Comparison of ENCODE assay signal across 1 cellular context in the genomic region with DNA sequence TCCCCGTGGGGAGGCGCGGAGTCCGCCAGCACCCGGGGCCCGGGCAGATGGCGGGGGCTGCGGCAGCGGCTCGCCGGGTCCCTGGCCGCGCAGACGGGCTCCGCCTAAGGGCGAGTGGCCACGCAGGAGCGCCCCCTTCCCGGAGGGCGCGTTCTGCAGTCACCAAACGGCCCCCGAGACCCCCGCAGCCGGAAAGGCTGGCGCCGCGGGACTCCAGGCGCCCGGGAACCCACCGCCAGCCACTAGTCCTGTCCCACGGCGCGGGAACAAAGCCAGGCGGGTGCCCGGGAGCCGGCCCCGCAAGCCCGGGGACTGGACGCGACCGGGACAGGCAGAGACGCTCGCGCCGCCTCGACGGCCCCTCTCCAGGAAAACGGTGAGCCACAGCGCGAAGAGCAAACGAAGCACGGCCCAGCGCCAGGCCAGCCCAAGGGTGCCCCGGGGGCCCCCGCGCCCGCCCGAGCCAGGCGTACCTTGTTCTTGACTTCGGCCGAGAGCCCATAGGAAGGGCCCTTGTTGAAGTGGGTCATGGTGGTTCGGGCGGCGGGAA.
TF ChIP-seq lines count a peak whose summit lies in the region.

No MANE protein-coding gene starts in this region.

TF ChIP-seq in HepG2, 621 proteins besides CTCF, POLR2A, EP300 and RAD21 (continued from another document and continues in another):
- TF ChIP-seq ZNF704 (CRISPR knock-in tag; IDR thresholded peaks at IDR 0.05; ENCODE audit: borderline replicate concordance) (no peak), THRA (CRISPR knock-in tag; IDR thresholded peaks at IDR 0.05; ENCODE audit: borderline replicate concordance) (no peak; the same call in 1 of the 2 replicates), SIX4 (CRISPR knock-in tag; IDR thresholded peaks at IDR 0.05) (no peak), ZBTB25 (CRISPR knock-in tag; IDR thresholded peaks at IDR 0.05) (no peak), ZFP62 (CRISPR knock-in tag; IDR thresholded peaks at IDR 0.05) (no peak), CENPT (CRISPR knock-in tag; IDR thresholded peaks at IDR 0.05; ENCODE audit: low read depth) (no peak), MIER2 (CRISPR knock-in tag; IDR thresholded peaks at IDR 0.05) (no peak), ZNF224 (CRISPR knock-in tag; IDR thresholded peaks at IDR 0.05) (no peak), SIN3B (IDR thresholded peaks at IDR 0.05; ENCODE audit: low read length) (no peak), SAP130 (CRISPR knock-in tag; IDR thresholded peaks at IDR 0.05; ENCODE audit: low read depth) (no peak; the same call in 1 of the 2 replicates), SKI (IDR thresholded peaks at IDR 0.05; ENCODE audit: partially characterized antibody) (no peak), NR2F2 (IDR thresholded peaks at IDR 0.05; ENCODE audit: borderline replicate concordance, low read depth) (no peak), JUN (CRISPR knock-in tag; IDR thresholded peaks at IDR 0.05) (no peak), ZNF337 (CRISPR knock-in tag; IDR thresholded peaks at IDR 0.05; ENCODE audit: borderline replicate concordance, low read depth) (no peak), ZNF3 (CRISPR knock-in tag; IDR thresholded peaks at IDR 0.05) (no peak), ETV6 (CRISPR knock-in tag; conservative IDR thresholded peaks at IDR 0.05) (no peak), ZNF160 (CRISPR knock-in tag; IDR thresholded peaks at IDR 0.05) (no peak), HOXA7 (CRISPR knock-in tag; IDR thresholded peaks at IDR 0.05) (no peak), KLF6 (CRISPR knock-in tag; IDR thresholded peaks at IDR 0.05) (no peak; the same call in 1 of the 2 replicates), ZNF891 (CRISPR knock-in tag; IDR thresholded peaks at IDR 0.05) (no peak), ZNF839 (CRISPR knock-in tag; IDR thresholded peaks at IDR 0.05; ENCODE audit: borderline replicate concordance) (no peak), ZBTB8A (CRISPR knock-in tag; IDR thresholded peaks at IDR 0.05; ENCODE audit: borderline replicate concordance, low read depth) (no peak; the same call in 1 of the 2 replicates), ZNF749 (CRISPR knock-in tag; IDR thresholded peaks at IDR 0.05; ENCODE audit: borderline replicate concordance) (no peak), RFXANK (CRISPR knock-in tag; IDR thresholded peaks at IDR 0.05) (no peak), MEF2D (CRISPR knock-in tag; IDR thresholded peaks at IDR 0.05) (no peak), MLX (CRISPR knock-in tag; IDR thresholded peaks at IDR 0.05) (no peak), PAXIP1 (CRISPR knock-in tag; conservative IDR thresholded peaks at IDR 0.05) (no peak), ZNF225 (CRISPR knock-in tag; IDR thresholded peaks at IDR 0.05) (no peak), HMG20A (CRISPR knock-in tag; IDR thresholded peaks at IDR 0.05; ENCODE audit: borderline replicate concordance) (no peak), ZNF318 (CRISPR knock-in tag; IDR thresholded peaks at IDR 0.05) (no peak), IKZF4 (CRISPR knock-in tag; IDR thresholded peaks at IDR 0.05; ENCODE audit: borderline replicate concordance, low read depth, not compliant biosample characterization) (no peak)
- TF ChIP-seq, protein P1, sequence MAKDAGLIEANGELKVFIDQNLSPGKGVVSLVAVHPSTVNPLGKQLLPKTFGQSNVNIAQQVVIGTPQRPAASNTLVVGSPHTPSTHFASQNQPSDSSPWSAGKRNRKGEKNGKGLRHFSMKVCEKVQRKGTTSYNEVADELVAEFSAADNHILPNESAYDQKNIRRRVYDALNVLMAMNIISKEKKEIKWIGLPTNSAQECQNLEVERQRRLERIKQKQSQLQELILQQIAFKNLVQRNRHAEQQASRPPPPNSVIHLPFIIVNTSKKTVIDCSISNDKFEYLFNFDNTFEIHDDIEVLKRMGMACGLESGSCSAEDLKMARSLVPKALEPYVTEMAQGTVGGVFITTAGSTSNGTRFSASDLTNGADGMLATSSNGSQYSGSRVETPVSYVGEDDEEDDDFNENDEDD (CRISPR knock-in tag; IDR thresholded peaks at IDR 0.05; ENCODE audit: borderline replicate concordance), result no peak
- TF ChIP-seq, protein P2, sequence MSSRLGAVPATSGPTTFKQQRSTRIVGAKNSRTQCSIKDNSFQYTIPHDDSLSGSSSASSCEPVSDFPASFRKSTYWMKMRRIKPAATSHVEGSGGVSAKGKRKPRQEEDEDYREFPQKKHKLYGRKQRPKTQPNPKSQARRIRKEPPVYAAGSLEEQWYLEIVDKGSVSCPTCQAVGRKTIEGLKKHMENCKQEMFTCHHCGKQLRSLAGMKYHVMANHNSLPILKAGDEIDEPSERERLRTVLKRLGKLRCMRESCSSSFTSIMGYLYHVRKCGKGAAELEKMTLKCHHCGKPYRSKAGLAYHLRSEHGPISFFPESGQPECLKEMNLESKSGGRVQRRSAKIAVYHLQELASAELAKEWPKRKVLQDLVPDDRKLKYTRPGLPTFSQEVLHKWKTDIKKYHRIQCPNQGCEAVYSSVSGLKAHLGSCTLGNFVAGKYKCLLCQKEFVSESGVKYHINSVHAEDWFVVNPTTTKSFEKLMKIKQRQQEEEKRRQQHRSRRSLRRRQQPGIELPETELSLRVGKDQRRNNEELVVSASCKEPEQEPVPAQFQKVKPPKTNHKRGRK (CRISPR knock-in tag; IDR thresholded peaks at IDR 0.05), result no peak
- TF ChIP-seq, protein P3, sequence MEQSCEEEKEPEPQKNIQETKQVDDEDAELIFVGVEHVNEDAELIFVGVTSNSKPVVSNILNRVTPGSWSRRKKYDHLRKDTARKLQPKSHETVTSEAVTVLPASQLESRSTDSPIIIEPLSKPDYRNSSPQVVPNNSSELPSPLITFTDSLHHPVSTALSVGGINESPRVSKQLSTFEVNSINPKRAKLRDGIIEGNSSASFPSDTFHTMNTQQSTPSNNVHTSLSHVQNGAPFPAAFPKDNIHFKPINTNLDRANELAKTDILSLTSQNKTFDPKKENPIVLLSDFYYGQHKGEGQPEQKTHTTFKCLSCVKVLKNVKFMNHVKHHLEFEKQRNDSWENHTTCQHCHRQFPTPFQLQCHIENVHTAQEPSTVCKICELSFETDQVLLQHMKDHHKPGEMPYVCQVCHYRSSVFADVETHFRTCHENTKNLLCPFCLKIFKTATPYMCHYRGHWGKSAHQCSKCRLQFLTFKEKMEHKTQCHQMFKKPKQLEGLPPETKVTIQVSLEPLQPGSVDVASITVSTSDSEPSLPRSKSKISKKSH (CRISPR knock-in tag; IDR thresholded peaks at IDR 0.05; ENCODE audit: borderline replicate concordance), result no peak
